26 cellular contexts compared by ENCODE assay signal in genomic region chr2:64313311-64313710, GRCh38.
DNase-seq lines count a peak whose midpoint lies in the region; ATAC-seq and TF ChIP-seq lines count a peak whose summit lies in the region.
"Had no signal": no experiment of that assay in that cellular context is flagged by ENCODE, and none has a peak within 500 bp of the region (broad histone marks: within the 10 kb centered on the region; RNA-seq: fewer than 3 reads in every experiment).

No MANE protein-coding gene starts in this region.

- no peak overlapping the region for H2AFZ ChIP-seq in GM23248

- ATAC-seq in left cardiac atrium: peak; percentile 17 to 44
- ATAC-seq: naive thymus-derived CD8-positive, alpha-beta T cell had no signal

- no peaks in the 10 kb centered on the region for H3K36me3 ChIP-seq in GM23248 (ENCODE audit: low read depth)
- H3K36me3 ChIP-seq: left lung had no signal

- no peaks in the 10 kb centered on the region for H3K36me3 Mint-ChIP-seq in brain
- H3K36me3 Mint-ChIP-seq: activated naive CD8-positive, alpha-beta T cell; CD4-positive, alpha-beta memory T cell; naive thymus-derived CD8-positive, alpha-beta T cell had no signal

- H3K27me3 ChIP-seq in GM23248 (replicated peaks; ENCODE audit: insufficient read depth): peaks cover 19% of the 10 kb centered on the region; the same call in 1 of the 2 replicates
- H3K27me3 ChIP-seq: dorsolateral prefrontal cortex, left lung had no signal

- H3K4me3 ChIP-seq in GM23248: no peak overlapping the region
- H3K4me3 ChIP-seq: left lung had no signal

- H3K4me3 Mint-ChIP-seq in brain: peak overlapping the region in 2 of 5 experiments; percentile 12 to 26
- H3K4me3 Mint-ChIP-seq: activated naive CD8-positive, alpha-beta T cell; B cell; CD4-positive, alpha-beta memory T cell; naive thymus-derived CD8-positive, alpha-beta T cell had no signal

- H3K27me3 Mint-ChIP-seq in brain: peaks cover 3% of the 10 kb centered on the region
- H3K27me3 Mint-ChIP-seq: activated naive CD8-positive, alpha-beta T cell had no signal

- no peaks in the 10 kb centered on the region for H4K20me1 ChIP-seq in GM23248 (ENCODE audit: insufficient read depth)

- peak overlapping the region; percentile 60 to 97 (median 86) for H3K27ac Mint-ChIP-seq in brain
- H3K27ac Mint-ChIP-seq: activated naive CD8-positive, alpha-beta T cell; B cell; CD4-positive, alpha-beta memory T cell had no signal

- no peak overlapping the region for H3K4me2 ChIP-seq in GM23248 (ENCODE audit: unreplicated experiment)

- 35 to 37% methylated on average over 4 of the region's 4 CpGs for WGBS in GM23248 (ENCODE audit: low coverage in 1 of 2, low lambda C conversion rate in 2 of 2, missing lambda C conversion rate in 2 of 2), 2 experiments

- no peak overlapping the region for H3K9ac ChIP-seq in GM23248

- peaks cover 14% of the 10 kb centered on the region for H3K4me1 ChIP-seq in GM23248 (ENCODE audit: insufficient read depth)

- no peak for TF ChIP-seq CTCF in brain (conservative IDR thresholded peaks at IDR 0.05)

- DNase-seq in GM23248 (peak; percentile 14), left cardiac atrium (no peak), occipital lobe (lab: John Stamatoyannopoulos, UW) (peak; percentile 27), MV-4-11 (lab: John Stamatoyannopoulos, UW) (no peak)
- no peak for DNase-seq in activated CD4-positive, alpha-beta T cell treated with anti-CD3 and anti-CD28 coated beads for 4 hours
- no peak for DNase-seq in activated T-cell treated with anti-CD3 and anti-CD28 coated beads, Interleukin-2, amount 50 U/mL, for 48 hours
- no peak for DNase-seq in stimulated activated CD4-positive, alpha-beta T cell treated with anti-CD3 and anti-CD28 coated beads, Interleukin-2, amount 100 ng/mL, for 48 hours
- DNase-seq: activated CD4-positive, alpha-beta T cell treated with anti-CD3 and anti-CD28 coated beads for 48 hours; activated CD8-positive, alpha-beta memory T cell treated with anti-CD3 and anti-CD28 coated beads for 24 hours; activated effector memory CD4-positive, alpha-beta T cell treated with Interleukin-2 at 50 U/mL for 16 hours; activated T-cell treated with anti-CD3 and anti-CD28 coated beads for 4 hours; CD4-positive, alpha-beta memory T cell; central memory CD4-positive, alpha-beta T cell; DND-41; Kasumi-1; left lung; naive thymus-derived CD8-positive, alpha-beta T cell; NCI-H1436; NCI-H446; NCI-H748 treated with DMSO at 0.1 percent for 48 hours; SHP77 treated with DMSO at 0.1 percent for 48 hours; stimulated activated naive CD4-positive, alpha-beta T cell treated with Interleukin-2 at 50 U/mL for 16 hours had no signal

- H3K4me1 Mint-ChIP-seq in brain: peaks cover 46% of the 10 kb centered on the region
- H3K4me1 Mint-ChIP-seq: CD4-positive, alpha-beta memory T cell had no signal

- H3K9me2 ChIP-seq in GM23248 (ENCODE audit: insufficient read depth): no peaks in the 10 kb centered on the region

- H3K9me3 Mint-ChIP-seq in brain: no peaks in the 10 kb centered on the region
- H3K9me3 Mint-ChIP-seq: CD4-positive, alpha-beta memory T cell; naive thymus-derived CD8-positive, alpha-beta T cell had no signal

- in situ Hi-C loops in GM23248 (cut with MboI): no loop called here

- no peaks in the 10 kb centered on the region for H3K9me3 ChIP-seq in GM23248 (ENCODE audit: low read depth)
- H3K9me3 ChIP-seq: left lung had no signal

- H3F3A ChIP-seq in GM23248 (ENCODE audit: insufficient read depth): 0 out of 2 replicates have a peak, but pooled peaks cover 3% of the 10 kb centered on the region

- intact Hi-C loops in left cardiac atrium (cut with DNase I): loop anchor here in 1 of 2 donors (5.0 kb wide), 1 partner anchor 171 kb away; the partner anchor contains the start of gene PELI1

- H3K27ac ChIP-seq in GM23248: no peak overlapping the region
- H3K27ac ChIP-seq: left lung had no signal

- H3K79me2 ChIP-seq in GM23248 (ENCODE audit: insufficient read depth): no peaks in the 10 kb centered on the region

Comparison
In these comparisons a context has a peak if more than half of its experiments do, and no peak if none do; other contexts are left out.
1. DNase-seq: peak in GM23248 (single experiment) and occipital lobe (single experiment); none in left cardiac atrium (single experiment), activated CD4-positive, alpha-beta T cell treated with anti-CD3 and anti-CD28 coated beads for 4 hours (0 of 2), activated T-cell treated with anti-CD3 and anti-CD28 coated beads, Interleukin-2, amount 50 U/mL, for 48 hours (0 of 2), stimulated activated CD4-positive, alpha-beta T cell treated with anti-CD3 and anti-CD28 coated beads, Interleukin-2, amount 100 ng/mL, for 48 hours (0 of 2) and MV-4-11 (single experiment).